ENCODE assay signal across 17 cellular contexts in the genomic region with DNA sequence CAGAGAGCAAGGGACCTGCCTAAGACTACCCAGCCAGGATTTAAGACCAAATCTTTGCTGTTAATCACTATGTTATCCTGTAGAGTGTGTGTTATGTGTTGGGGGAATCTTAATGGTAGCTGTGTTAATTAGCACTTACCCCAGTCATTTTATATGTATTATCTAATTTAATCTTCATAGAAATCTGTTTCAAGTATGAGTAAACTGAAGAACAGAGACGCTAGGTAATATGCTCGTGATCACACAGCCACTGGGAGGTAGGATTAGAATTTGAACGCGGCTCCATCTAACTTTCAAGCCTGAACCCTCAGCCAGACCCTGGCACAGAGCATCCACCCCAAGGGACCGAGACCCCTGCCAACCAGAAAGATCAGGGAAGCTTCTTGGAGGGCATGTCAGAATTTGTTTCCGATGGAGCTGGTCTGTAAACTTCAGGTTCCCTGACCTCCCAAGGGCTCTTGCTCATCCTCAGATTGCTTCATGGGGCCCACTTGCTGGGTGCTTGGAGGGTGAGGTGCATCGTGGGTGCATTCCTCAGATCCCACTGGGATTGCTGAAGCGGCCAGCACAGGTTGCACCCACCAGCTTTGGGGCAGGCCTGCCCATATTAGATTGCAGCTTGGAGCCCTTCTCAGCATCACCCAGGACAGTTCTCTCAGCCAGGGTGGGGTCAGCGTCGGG.
A peak's percentile ranks its signal among the peaks of the same experiment; 100 is the strongest.
DNase-seq lines count a peak whose midpoint lies in the region; ATAC-seq and TF ChIP-seq lines count a peak whose summit lies in the region.
"Had no signal": no experiment of that assay in that cellular context is flagged by ENCODE, and none has a peak within 500 bp of the region (broad histone marks: within the 10 kb centered on the region; RNA-seq: fewer than 3 reads in every experiment).

No MANE protein-coding gene starts in this region.

- H3K27ac ChIP-seq in cardiac muscle cell (peak overlapping the region; percentile 80), testis (peak overlapping the region in 1 of 2 donors; percentile 36)
- H3K27ac ChIP-seq: HL-60, SK-N-MC had no signal

- H3K27ac Mint-ChIP-seq in T-helper 17 cell (peak overlapping the region; percentile 51), nephron (peak overlapping the region; percentile 77 to 96 (median 96))

- no peaks in the 10 kb centered on the region for H3K27me3 Mint-ChIP-seq in T-helper 17 cell
- no peaks in the 10 kb centered on the region for H3K27me3 Mint-ChIP-seq in nephron (ENCODE audit: low read depth)

- H3K27me3 ChIP-seq in cardiac muscle cell (no peaks in the 10 kb centered on the region), testis (no peaks in the 10 kb centered on the region)
- H3K27me3 ChIP-seq: MG63 had no signal

- no peak for TF ChIP-seq CTCF in cardiac muscle cell (IDR thresholded peaks at IDR 0.05; ENCODE audit: low read depth, low read length)
- no peak for TF ChIP-seq CTCF in nephron (IDR thresholded peaks at IDR 0.05; ENCODE audit: unreplicated experiment in 3 of 3)
- TF ChIP-seq CTCF in testis (IDR thresholded peaks at IDR 0.05): no peak

- H3K36me3 ChIP-seq in cardiac muscle cell (peaks cover 4% of the 10 kb centered on the region), testis (ENCODE audit: low read depth, missing control alignments) (no peaks in the 10 kb centered on the region)

- H3K4me3 ChIP-seq in cardiac muscle cell: no peak overlapping the region
- H3K4me3 ChIP-seq in testis: no peak overlapping the region
- H3K4me3 ChIP-seq: MG63, SK-N-MC had no signal

- ATAC-seq in T-helper 17 cell (no peak), GM21619 (IDR thresholded peaks at IDR 0.05; ENCODE audit: unreplicated experiment) (no peak)
- ATAC-seq: PC-3, Right ventricle myocardium inferior had no signal

- peaks cover 19% of the 10 kb centered on the region for H3K4me1 Mint-ChIP-seq in T-helper 17 cell
- peaks cover 88% of the 10 kb centered on the region for H3K4me1 Mint-ChIP-seq in nephron

- intact Hi-C loops in cardiac septum (cut with DNase I): no loop called here
- intact Hi-C loops in testis (cut with DNase I; ENCODE audit: low total_unique reads): no loop called here

- no peak for DNase-seq in cardiac muscle cell (ENCODE audit: low read depth in 1 of 2, low spot score in 1 of 2)
- no peak for DNase-seq in cardiac septum (ENCODE audit: low spot score)
- no peak for DNase-seq in T-helper 17 cell
- no peak for DNase-seq in A172 (ENCODE audit: low spot score)
- DNase-seq in epidermal melanocyte (ENCODE audit: insufficient read length, low spot score): no peak
- no peak for DNase-seq in testis
- DNase-seq: DMS79 treated with DMSO at 0.1 percent for 48 hours, MG63, NCI-H1105 treated with DMSO at 0.1 percent for 48 hours, NCI-H187, NCI-H446, PC-3 had no signal

- 91 to 93% methylated on average over 9 to 10 of the region's 10 CpGs for whole genome bisulfite sequencing in testis, 2 donors

- no peaks in the 10 kb centered on the region for H3K9me3 Mint-ChIP-seq in nephron

- H3K36me3 Mint-ChIP-seq in T-helper 17 cell (ENCODE audit: low read depth) (no peaks in the 10 kb centered on the region), nephron (ENCODE audit: low read depth) (peaks cover 18% of the 10 kb centered on the region)

- H3K4me3 Mint-ChIP-seq in T-helper 17 cell: no peak overlapping the region
- no peak overlapping the region for H3K4me3 Mint-ChIP-seq in nephron

- H3K4me1 ChIP-seq in cardiac muscle cell (ENCODE audit: low read depth) (peaks cover 27% of the 10 kb centered on the region), testis (peaks cover 49% of the 10 kb centered on the region)

- H3K9me3 ChIP-seq in cardiac muscle cell (ENCODE audit: low read depth) (no peaks in the 10 kb centered on the region), T-helper 17 cell (ENCODE audit: control insufficient read depth, low read length, poor library complexity, severe bottlenecking) (no peaks in the 10 kb centered on the region), testis (no peaks in the 10 kb centered on the region)
- H3K9me3 ChIP-seq: MG63 had no signal

- TF ChIP-seq POLR2A in testis (IDR thresholded peaks at IDR 0.05): no peak
